ENCODE assay signal across 14 cellular contexts in the genomic region with DNA sequence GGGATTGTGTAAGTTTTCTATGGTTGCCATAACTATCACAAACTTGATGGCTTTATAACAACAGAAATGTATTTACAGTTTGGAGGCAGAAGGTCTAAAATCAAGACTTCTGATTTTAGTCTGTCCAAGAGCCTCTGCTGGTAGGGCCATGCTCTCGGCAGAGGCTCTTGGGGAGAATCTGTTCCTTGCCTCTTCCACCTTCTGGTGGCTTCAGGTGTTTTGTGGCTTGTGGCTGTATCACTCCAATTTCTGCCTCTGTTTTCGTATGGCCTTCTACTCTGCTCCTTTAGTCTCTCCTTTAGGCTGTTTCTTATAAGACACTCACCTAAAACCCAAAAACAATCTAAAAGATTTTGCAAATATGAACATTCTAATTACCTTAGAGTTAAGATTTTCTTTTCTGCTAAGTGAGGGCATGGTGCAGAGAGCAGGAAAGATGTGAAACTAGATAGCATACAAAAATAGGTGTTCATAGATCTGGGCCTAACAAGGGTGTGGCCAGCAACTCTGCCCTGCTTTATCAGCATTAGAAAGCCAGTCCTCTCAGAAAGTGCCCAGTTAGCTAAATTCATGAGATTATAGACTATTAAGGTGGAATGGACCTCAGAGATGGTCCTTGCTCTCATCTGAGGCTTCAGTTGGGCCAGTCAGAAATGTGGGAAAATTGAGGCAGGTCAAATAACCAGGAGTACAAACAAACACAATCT.
DNase-seq lines count a peak whose midpoint lies in the region; ATAC-seq and TF ChIP-seq lines count a peak whose summit lies in the region.
"Had no signal": no experiment of that assay in that cellular context is flagged by ENCODE, and none has a peak within 500 bp of the region (broad histone marks: within the 10 kb centered on the region; RNA-seq: fewer than 3 reads in every experiment).

No MANE protein-coding gene starts in this region.

- H3K36me3 Mint-ChIP-seq in MCF 10A (ENCODE audit: insufficient read depth, unreplicated experiment) = no peaks in the 10 kb centered on the region
- no peaks in the 10 kb centered on the region for H3K36me3 Mint-ChIP-seq in mesothelial cell of epicardium
- H3K36me3 Mint-ChIP-seq in CD4-positive, alpha-beta T cell (ENCODE audit: low read depth) = no peaks in the 10 kb centered on the region
- H3K36me3 Mint-ChIP-seq: neural progenitor cell had no signal

- CTCF ChIA-PET in mammary epithelial cell (lab: Charles Lee; ENCODE audit: low non-redundant PET) (interaction anchor here (0.8 kb wide), 1 partner anchor 17 kb away, joined by 3 read pairs; no protein-coding TSS in a partner anchor), MCF 10A (lab: Yijun Ruan, JAX) (no interaction called here)
- CTCF ChIA-PET in CD4-positive, alpha-beta T cell (lab: Charles Lee) = no interaction called here

- WGBS in mammary epithelial cell (ENCODE audit: low coverage, missing lambda C conversion rate) = 96% methylated on average over 2 of the region's 2 CpGs

- H3K4me3 Mint-ChIP-seq in MCF 10A (ENCODE audit: unreplicated experiment) = no peak overlapping the region
- H3K4me3 Mint-ChIP-seq in mesothelial cell of epicardium = no peak overlapping the region
- H3K4me3 Mint-ChIP-seq in CD4-positive, alpha-beta T cell = no peak overlapping the region
- H3K4me3 Mint-ChIP-seq: neural progenitor cell had no signal

- no peak overlapping the region for H3K4me2 ChIP-seq in mammary epithelial cell (ENCODE audit: insufficient read depth, low read depth, low read length)
- H3K4me2 ChIP-seq: neural progenitor cell had no signal

- no peaks in the 10 kb centered on the region for H3K9me3 ChIP-seq in mammary epithelial cell (replicated peaks; ENCODE audit: insufficient read depth, low read length)
- no peaks in the 10 kb centered on the region for H3K9me3 ChIP-seq in adipocyte (ENCODE audit: control insufficient read depth, low read length)
- H3K9me3 ChIP-seq in vagina = no peaks in the 10 kb centered on the region
- no peaks in the 10 kb centered on the region for H3K9me3 ChIP-seq in CD4-positive, alpha-beta T cell (ENCODE audit: control insufficient read depth, low read length)
- H3K9me3 ChIP-seq: heart left ventricle had no signal

- no peak for TF ChIP-seq POLR2A in vagina (IDR thresholded peaks at IDR 0.05)

- H3K4me1 Mint-ChIP-seq in MCF 10A (ENCODE audit: insufficient read depth, unreplicated experiment) = no peaks in the 10 kb centered on the region
- H3K4me1 Mint-ChIP-seq in mesothelial cell of epicardium = peaks cover 43% of the 10 kb centered on the region
- H3K4me1 Mint-ChIP-seq in CD4-positive, alpha-beta T cell (ENCODE audit: low read depth) = no peaks in the 10 kb centered on the region

- H3K27ac Mint-ChIP-seq in MCF 10A (ENCODE audit: low read depth, unreplicated experiment) (no peak overlapping the region), mesothelial cell of epicardium (peak overlapping the region; percentile 75)
- H3K27ac Mint-ChIP-seq in CD4-positive, alpha-beta T cell = no peak overlapping the region
- H3K27ac Mint-ChIP-seq: activated T-helper 2 cell treated with anti-CD3 and anti-CD28 coated beads, Interferon-gamma antibody, Interleukin-2, Interleukin-4, amounts not matched to agents 10 μg/mL and 5 μg/mL and 100 μg/mL, durations not matched to agents 14 hours and 24 hours and 36 hours; neural progenitor cell had no signal

- ATAC-seq in CD4-positive, alpha-beta T cell (ENCODE audit: poor library complexity) = no peak
- ATAC-seq in HG03565 (IDR thresholded peaks at IDR 0.05; ENCODE audit: unreplicated experiment) = no peak

- H4K20me1 ChIP-seq in mammary epithelial cell (ENCODE audit: insufficient read depth, low read length) = no peaks in the 10 kb centered on the region

- H3K79me2 ChIP-seq in mammary epithelial cell (ENCODE audit: insufficient read depth, low read length) = no peaks in the 10 kb centered on the region

- POLR2A ChIA-PET in MCF 10A (lab: Yijun Ruan, JAX) = no interaction called here
- POLR2A ChIA-PET in CD4-positive, alpha-beta T cell (lab: Charles Lee) = no interaction called here

- dilution Hi-C loops in mammary epithelial cell (cut with HindIII; ENCODE audit: low sequenced_read_pairs) = no loop called here

- intact Hi-C loops in mammary epithelial cell (cut with micrococcal nuclease) = loop anchor here (1.0 kb wide), 1 partner anchor 16 kb away; no protein-coding TSS in a partner anchor
- intact Hi-C loops in MCF 10A (cut with micrococcal nuclease) = no loop called here
- intact Hi-C loops in vagina (cut with DNase I) = no loop called here
- intact Hi-C loops in CD4-positive, alpha-beta T cell (cut with DNase I, micrococcal nuclease) = no loop called here

- DNase-seq in mammary epithelial cell = no peak
- no peak for DNase-seq in MCF 10A (ENCODE audit: unreplicated experiment)
- DNase-seq in adipocyte (ENCODE audit: low read depth) = no peak
- DNase-seq in mesothelial cell of epicardium (ENCODE audit: low spot score in 2 of 2, unreplicated experiment in 2 of 2) = no peak
- no peak for DNase-seq in vagina (ENCODE audit: extremely low spot score in 2 of 2)
- DNase-seq in CD4-positive, alpha-beta T cell = no peak
- no peak for DNase-seq in NCI-H2171 (lab: John Stamatoyannopoulos, UW)
- DNase-seq: DMS79 treated with DMSO at 0.1 percent for 48 hours, NCI-H2029 treated with DMSO at 0.1 percent for 48 hours had no signal

- H2AFZ ChIP-seq in mammary epithelial cell (ENCODE audit: low read depth, low read length) = peak overlapping the region; percentile 35
- H2AFZ ChIP-seq: neural progenitor cell had no signal

- H3K27me3 ChIP-seq in mammary epithelial cell (ENCODE audit: insufficient read depth, low read length) (no peaks in the 10 kb centered on the region), adipocyte (replicated peaks; ENCODE audit: control insufficient read depth, insufficient read depth, low read length) (no peaks in the 10 kb centered on the region), vagina (no peaks in the 10 kb centered on the region)
- no peaks in the 10 kb centered on the region for H3K27me3 ChIP-seq in CD4-positive, alpha-beta T cell (ENCODE audit: control insufficient read depth, insufficient read depth, low read length)
- H3K27me3 ChIP-seq: heart left ventricle, neural progenitor cell had no signal

- H3K4me1 ChIP-seq in mammary epithelial cell (ENCODE audit: insufficient read depth, low read length) (peaks cover 55% of the 10 kb centered on the region), adipocyte (ENCODE audit: control insufficient read depth, insufficient read depth, low read length) (peaks cover 58% of the 10 kb centered on the region), vagina (peaks cover 29% of the 10 kb centered on the region)
- H3K4me1 ChIP-seq: neural progenitor cell had no signal

- TF ChIP-seq CTCF in mammary epithelial cell (conservative IDR thresholded peaks at IDR 0.05 in 1 of 2, IDR thresholded peaks at IDR 0.05 in 1 of 2; ENCODE audit: extremely low read depth in 1 of 2, insufficient read depth in 1 of 2, low read depth in 1 of 2, low read length in 2 of 2) (no peak), MCF 10A (IDR thresholded peaks at IDR 0.05; ENCODE audit: unreplicated experiment) (no peak), mesothelial cell of epicardium (IDR thresholded peaks at IDR 0.05; ENCODE audit: unreplicated experiment) (no peak), vagina (IDR thresholded peaks at IDR 0.05) (no peak)
- no peak for TF ChIP-seq CTCF in CD4-positive, alpha-beta T cell (IDR thresholded peaks at IDR 0.05)

- H3K4me3 ChIP-seq in mammary epithelial cell (replicated peaks in 1 of 3; ENCODE audit: insufficient read depth in 1 of 3, low read depth in 2 of 3, low read length in 3 of 3) (no peak overlapping the region), adipocyte (ENCODE audit: low read length) (peak overlapping the region; percentile 38), vagina (no peak overlapping the region)
- H3K4me3 ChIP-seq: heart left ventricle, neural progenitor cell had no signal

- BruUV-seq in mammary epithelial cell (replicated peaks; lab: Mats Ljungman, UMichigan) (TSS peak; percentile 93), MCF 10A (replicated peaks; lab: Mats Ljungman, UMichigan) (no TSS peak)

- H3K9me3 Mint-ChIP-seq in MCF 10A (ENCODE audit: unreplicated experiment) (no peaks in the 10 kb centered on the region), mesothelial cell of epicardium (no peaks in the 10 kb centered on the region)
- no peaks in the 10 kb centered on the region for H3K9me3 Mint-ChIP-seq in CD4-positive, alpha-beta T cell
- H3K9me3 Mint-ChIP-seq: activated T-helper 2 cell treated with anti-CD3 and anti-CD28 coated beads, Interferon-gamma antibody, Interleukin-2, Interleukin-4, amounts not matched to agents 10 μg/mL and 5 μg/mL and 100 μg/mL, durations not matched to agents 14 hours and 24 hours and 36 hours; neural progenitor cell had no signal

- H3K27ac ChIP-seq in mammary epithelial cell (ENCODE audit: insufficient read depth, low read depth, low read length) (peak overlapping the region; percentile 92), vagina (peak overlapping the region; percentile 2)
- no peak overlapping the region for H3K27ac ChIP-seq in CD4-positive, alpha-beta T cell (ENCODE audit: low read depth, low read length)
- H3K27ac ChIP-seq: HL-60, neural progenitor cell had no signal

- H3K9ac ChIP-seq in mammary epithelial cell (ENCODE audit: insufficient read depth, low read length) (peak overlapping the region; percentile 54), adipocyte (ENCODE audit: low read length) (peak overlapping the region; percentile 74)
- H3K9ac ChIP-seq: neural progenitor cell had no signal

- H3K27me3 Mint-ChIP-seq in MCF 10A (ENCODE audit: insufficient read depth, unreplicated experiment) (no peaks in the 10 kb centered on the region), mesothelial cell of epicardium (ENCODE audit: low read depth) (no peaks in the 10 kb centered on the region)
- no peaks in the 10 kb centered on the region for H3K27me3 Mint-ChIP-seq in CD4-positive, alpha-beta T cell

- H3K36me3 ChIP-seq in mammary epithelial cell (ENCODE audit: insufficient read depth, low read length) = no peaks in the 10 kb centered on the region
- no peaks in the 10 kb centered on the region for H3K36me3 ChIP-seq in adipocyte (ENCODE audit: control insufficient read depth, insufficient read depth, low read length, severe bottlenecking)
- H3K36me3 ChIP-seq in vagina = no peaks in the 10 kb centered on the region
- H3K36me3 ChIP-seq: heart left ventricle, neural progenitor cell had no signal

- in situ Hi-C loops in mammary epithelial cell (cut with MboI; ENCODE audit: low sequenced_read_pairs in 2 of 2) = loop anchor here in 1 of 2 donors (10.0 kb wide), 1 partner anchor 58 kb away; no protein-coding TSS in a partner anchor
